ENCODE assay signal across 29 cellular contexts in genomic region chr16:11481987-11482386, GRCh38.
DNase-seq lines count a peak whose midpoint lies in the region; FAIRE-seq and TF ChIP-seq lines count a peak whose summit lies in the region.
"Had no signal": no experiment of that assay in that cellular context is flagged by ENCODE, and none has a peak within 500 bp of the region (broad histone marks: within the 10 kb centered on the region; RNA-seq: fewer than 3 reads in every experiment).

No MANE protein-coding gene starts in this region.

- H3K27me3 ChIP-seq in MG63, result no peaks in the 10 kb centered on the region
- no peaks in the 10 kb centered on the region for H3K27me3 ChIP-seq in Peyer's patch
- H3K27me3 ChIP-seq in small intestine (ENCODE audit: control insufficient read depth in 2 of 2, insufficient read depth in 2 of 2, low read length in 2 of 2), result no peaks in the 10 kb centered on the region
- H3K27me3 ChIP-seq: adrenal gland, neural progenitor cell, right atrium auricular region, tibial artery, vagina had no signal

- DNase-seq in ELR (ENCODE audit: low read depth), result peak; percentile 63
- DNase-seq in MG63, result peak; percentile 92
- DNase-seq in fibroblast of mammary gland (ENCODE audit: low read depth), result peak; percentile 18
- peak; percentile 21 for DNase-seq in skeletal muscle cell (ENCODE audit: low read depth)
- no peak for DNase-seq in NK-92 (lab: John Stamatoyannopoulos, UW; ENCODE audit: unreplicated experiment)
- no peak for DNase-seq in Peyer's patch
- no peak for DNase-seq in small intestine
- DNase-seq: activated naive CD4-positive, alpha-beta T cell treated with Interleukin-2 at 50 U/mL for 16 hours; activated T-cell treated with anti-CD3 and anti-CD28 coated beads, Interleukin-2, amount 50 U/mL, for 72 hours; adrenal gland; C1 segment of cervical spinal cord; cerebellar nuclear complex; COR-L47; DMS53; left ventricle myocardium inferior; NCI-H1105; NCI-H2029; NCI-H510A treated with DMSO at 0.1 percent for 48 hours; stimulated activated CD4-positive, alpha-beta T cell treated with anti-CD3 and anti-CD28 coated beads, Interleukin-2, amount 100 ng/mL, for 48 hours; T-helper 17 cell; tibial artery had no signal

- H3K27ac ChIP-seq in Peyer's patch (no peak overlapping the region), small intestine (ENCODE audit: low read depth in 1 of 2, low read length in 1 of 2) (no peak overlapping the region)
- H3K27ac ChIP-seq: adrenal gland, left ventricle myocardium inferior, neural progenitor cell, right atrium auricular region, RWPE1, SK-N-MC, tibial artery, vagina had no signal

- no peak for TF ChIP-seq CTCF in fibroblast of mammary gland (conservative IDR thresholded peaks at IDR 0.05; ENCODE audit: control insufficient read depth, insufficient read depth, low read depth, low read length)
- no peak for TF ChIP-seq CTCF in Peyer's patch (IDR thresholded peaks at IDR 0.05)

- 56 to 70% (median 64%) methylated on average over 4 of the region's 4 CpGs for WGBS in small intestine, 3 donors

- no peak for FAIRE-seq in small intestine (lab: Jason Lieb, UNC)
- FAIRE-seq: K562, keratinocyte, TTC549 had no signal

- no peaks in the 10 kb centered on the region for H3K36me3 ChIP-seq in MG63
- no peaks in the 10 kb centered on the region for H3K36me3 ChIP-seq in Peyer's patch
- no peaks in the 10 kb centered on the region for H3K36me3 ChIP-seq in small intestine (ENCODE audit: control insufficient read depth in 2 of 2, insufficient read depth in 2 of 2, low read length in 2 of 2)
- H3K36me3 ChIP-seq: adrenal gland, neural progenitor cell, right atrium auricular region, tibial artery, vagina had no signal

- TF ChIP-seq POLR2A in Peyer's patch (IDR thresholded peaks at IDR 0.05), result no peak

- H3K4me3 ChIP-seq in MG63 (no peak overlapping the region), fibroblast of mammary gland (ENCODE audit: control insufficient read depth, low read depth, low read length) (no peak overlapping the region), skeletal muscle cell (ENCODE audit: low read depth, low read length) (no peak overlapping the region), Peyer's patch (no peak overlapping the region), small intestine (ENCODE audit: low read depth in 1 of 2, low read length in 2 of 2) (no peak overlapping the region)
- H3K4me3 ChIP-seq: adrenal gland, K562, left ventricle myocardium inferior, neural progenitor cell, right atrium auricular region, SK-N-MC, tibial artery, vagina had no signal

- H3K4me1 ChIP-seq in Peyer's patch (no peaks in the 10 kb centered on the region), small intestine (ENCODE audit: control insufficient read depth in 2 of 2, insufficient read depth in 1 of 2, low read depth in 1 of 2, low read length in 1 of 2) (no peaks in the 10 kb centered on the region)
- H3K4me1 ChIP-seq: adrenal gland, left ventricle myocardium inferior, right atrium auricular region, tibial artery, vagina had no signal

- H3K9me3 ChIP-seq in MG63, result peaks cover 5% of the 10 kb centered on the region; the same call in 1 of the 2 replicates
- H3K9me3 ChIP-seq in Peyer's patch, result peaks cover 0 to 8% (median 0%) of the 10 kb centered on the region in 4 donors
- H3K9me3 ChIP-seq in small intestine (ENCODE audit: control insufficient read depth, low read depth), result no peaks in the 10 kb centered on the region
- H3K9me3 ChIP-seq: tibial artery, vagina had no signal

Comparison
In these comparisons a context has a peak if more than half of its experiments do, and no peak if none do; other contexts are left out.
1. DNase-seq: peak in ELR (single experiment), MG63 (single experiment), fibroblast of mammary gland (single experiment) and skeletal muscle cell (single experiment); none in NK-92 (single experiment), Peyer's patch (0 of 3) and small intestine (single experiment).